10 cellular contexts compared by ENCODE assay signal in genomic region chr2:104944495-104944894, GRCh38.
DNase-seq lines count a peak whose midpoint lies in the region; ATAC-seq and TF ChIP-seq lines count a peak whose summit lies in the region.
"Had no signal": no experiment of that assay in that cellular context is flagged by ENCODE, and none has a peak within 500 bp of the region (broad histone marks: within the 10 kb centered on the region; RNA-seq: fewer than 3 reads in every experiment).

No MANE protein-coding gene starts in this region.

- no peak for TF ChIP-seq POLR2A in esophagus muscularis mucosa (IDR thresholded peaks at IDR 0.05; ENCODE audit: low read depth)

- TF ChIP-seq CTCF in esophagus muscularis mucosa (IDR thresholded peaks at IDR 0.05): peak in 2 of 3 experiments; percentile 7 to 9

- no peak for ATAC-seq in HG03378 (IDR thresholded peaks at IDR 0.05; ENCODE audit: unreplicated experiment)
- ATAC-seq: gastrocnemius medialis had no signal

- intact Hi-C loops in esophagus muscularis mucosa (cut with DNase I): no loop called here

- no peak overlapping the region for H3K4me3 ChIP-seq in esophagus muscularis mucosa
- H3K4me3 ChIP-seq: gastrocnemius medialis had no signal

- TF ChIP-seq EP300 in esophagus muscularis mucosa (IDR thresholded peaks at IDR 0.05): no peak

- WGBS in esophagus muscularis mucosa: 88% methylated on average over 1 of the region's 1 CpG

- H3K27ac ChIP-seq in esophagus muscularis mucosa (replicated peaks in 1 of 4): no peak overlapping the region
- H3K27ac ChIP-seq: gastrocnemius medialis had no signal

- H3K27me3 ChIP-seq in esophagus muscularis mucosa: peaks cover 0 to 37% (median 0%) of the 10 kb centered on the region in 4 donors

- H3K36me3 ChIP-seq in esophagus muscularis mucosa: no peaks in the 10 kb centered on the region
- H3K36me3 ChIP-seq: gastrocnemius medialis had no signal

- no peaks in the 10 kb centered on the region for H3K9me3 ChIP-seq in esophagus muscularis mucosa
- H3K9me3 ChIP-seq: gastrocnemius medialis had no signal

- DNase-seq in DMS 273 (lab: John Stamatoyannopoulos, UW; ENCODE audit: unreplicated experiment) (peak; percentile 56), DMS 273 treated with DMSO at 0.1 percent for 48 hours (lab: John Stamatoyannopoulos, UW) (no peak), NCI-H69 (lab: John Stamatoyannopoulos, UW) (peak; percentile 26), esophagus muscularis mucosa (ENCODE audit: extremely low spot score) (no peak), renal cortical epithelial cell (ENCODE audit: low read depth) (peak; percentile 67), NCI-H2196 treated with DMSO at 0.1 percent for 48 hours (lab: John Stamatoyannopoulos, UW; ENCODE audit: unreplicated experiment) (no peak), SK-N-DZ (ENCODE audit: low spot score) (no peak)
- DNase-seq: activated CD4-positive, CD25-positive, alpha-beta regulatory T cell treated with anti-CD3 and anti-CD28 coated beads, Interleukin-2, amount 50 U/mL, for 72 hours; gastrocnemius medialis had no signal

- no peaks in the 10 kb centered on the region for H3K4me1 ChIP-seq in esophagus muscularis mucosa
- H3K4me1 ChIP-seq: gastrocnemius medialis had no signal

Comparison
In these comparisons a context has a peak if more than half of its experiments do, and no peak if none do; other contexts are left out.
1. DNase-seq: peak in DMS 273 (single experiment), NCI-H69 (single experiment) and renal cortical epithelial cell (single experiment); none in DMS 273 treated with DMSO at 0.1 percent for 48 hours (single experiment), esophagus muscularis mucosa (single experiment), NCI-H2196 treated with DMSO at 0.1 percent for 48 hours (single experiment) and SK-N-DZ (single experiment).